Comparison of ENCODE assay signal across 8 cellular contexts in the genomic region with DNA sequence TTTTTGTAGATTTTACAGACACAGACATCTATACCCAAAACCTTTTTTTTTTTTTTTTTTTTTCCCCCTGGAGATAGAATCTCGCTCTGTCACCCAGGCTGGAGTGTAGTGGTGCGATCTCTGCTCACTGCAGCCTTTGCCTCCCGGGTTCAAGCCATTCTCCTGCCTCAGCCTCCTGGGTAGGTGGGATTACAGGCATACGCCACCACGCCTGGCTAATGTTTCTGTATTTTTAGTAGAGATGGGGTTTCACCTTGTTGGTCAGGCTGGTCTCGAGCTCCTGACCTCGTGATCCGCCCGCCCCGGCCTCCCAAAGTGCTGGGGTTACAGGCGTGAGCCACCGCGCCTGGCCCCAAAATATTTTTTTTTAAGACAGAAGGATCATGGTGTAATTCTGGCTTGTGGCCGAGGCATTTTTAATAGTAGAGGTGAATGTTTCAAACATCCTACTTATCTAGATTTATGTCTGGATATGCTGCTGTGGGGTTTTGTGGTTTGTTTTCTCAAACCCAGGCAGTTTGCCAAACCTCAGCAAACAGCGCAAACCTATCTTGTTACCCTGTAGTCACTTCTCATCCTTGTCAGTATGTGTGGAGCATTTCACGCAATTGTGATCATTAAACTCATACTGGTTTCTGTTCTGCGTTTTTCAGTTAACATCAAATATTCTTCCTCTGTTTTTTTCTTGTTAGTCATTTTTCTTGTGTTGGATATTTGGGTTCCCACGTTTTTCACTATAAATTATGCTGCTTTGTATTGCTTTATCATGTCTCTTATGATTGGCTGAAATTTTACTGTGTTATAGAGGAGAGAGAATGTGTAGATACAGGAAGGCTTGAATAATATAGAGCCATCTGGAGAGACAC. TPM values are rescaled to one million over a fixed set of nuclear protein-coding genes. Genes with fewer than 3 reads are reported as not detected.
DNase-seq lines count a peak whose midpoint lies in the region; ATAC-seq, FAIRE-seq and TF ChIP-seq lines count a peak whose summit lies in the region.

No MANE protein-coding gene starts in this region.

- H3K27ac Mint-ChIP-seq in natural killer cell treated with Interleukin-12 subunit alpha and Interleukin-12 subunit beta and Interleukin-15 and Interleukin-18, amount 100 ng/mL, for 72 hours = peak overlapping the region; percentile 28 to 54

- DNase-seq in ACHN (peak; percentile 87), MV-4-11 (lab: John Stamatoyannopoulos, UW) (peak; percentile 99), T-helper 22 cell (ENCODE audit: low read depth) (peak; percentile 65), astrocyte of the cerebellum (ENCODE audit: low read depth) (peak; percentile 97), D721Med (ENCODE audit: insufficient read length, low spot score) (no peak), anterior cingulate cortex (lab: John Stamatoyannopoulos, UW) (no peak)
- DNase-seq in natural killer cell treated with Interleukin-12 subunit alpha and Interleukin-12 subunit beta and Interleukin-15 and Interleukin-18, amount 100 ng/mL, for 72 hours (ENCODE audit: low spot score) = no peak

- FAIRE-seq in D721Med (lab: Jason Lieb, UNC) = no peak

- in situ Hi-C loops in ACHN (cut with HindIII; ENCODE audit: low pct_ligation_motif_present, low pct_unique_long_range_greater_than_20kb, low sequenced_read_pairs) (no loop called here), astrocyte of the cerebellum (cut with HindIII; ENCODE audit: low sequenced_read_pairs) (no loop called here)

- peak overlapping the region; percentile 43 for H3K4me3 Mint-ChIP-seq in natural killer cell treated with Interleukin-12 subunit alpha and Interleukin-12 subunit beta and Interleukin-15 and Interleukin-18, amount 100 ng/mL, for 72 hours

- peaks cover 19 to 25% of the 10 kb centered on the region in 2 donors for H3K4me1 Mint-ChIP-seq in natural killer cell treated with Interleukin-12 subunit alpha and Interleukin-12 subunit beta and Interleukin-15 and Interleukin-18, amount 100 ng/mL, for 72 hours (ENCODE audit: low read depth in 2 of 2)

- peak; percentile 53 for ATAC-seq in GM19351 (IDR thresholded peaks at IDR 0.05; ENCODE audit: unreplicated experiment)
- ATAC-seq in natural killer cell treated with Interleukin-12 subunit alpha and Interleukin-12 subunit beta and Interleukin-15 and Interleukin-18, amount 100 ng/mL, for 72 hours = peak; percentile 83 to 94

- H3K9me3 Mint-ChIP-seq in natural killer cell treated with Interleukin-12 subunit alpha and Interleukin-12 subunit beta and Interleukin-15 and Interleukin-18, amount 100 ng/mL, for 72 hours = no peaks in the 10 kb centered on the region

- no peaks in the 10 kb centered on the region for H3K27me3 Mint-ChIP-seq in natural killer cell treated with Interleukin-12 subunit alpha and Interleukin-12 subunit beta and Interleukin-15 and Interleukin-18, amount 100 ng/mL, for 72 hours

- H3K36me3 Mint-ChIP-seq in natural killer cell treated with Interleukin-12 subunit alpha and Interleukin-12 subunit beta and Interleukin-15 and Interleukin-18, amount 100 ng/mL, for 72 hours = peaks cover 26% of the 10 kb centered on the region

- H3K4me3 ChIP-seq in astrocyte of the cerebellum (ENCODE audit: low read depth, low read length) = no peak overlapping the region

- no peak for TF ChIP-seq CTCF in astrocyte of the cerebellum (IDR thresholded peaks at IDR 0.05; ENCODE audit: low read depth, low read length, missing control alignments)
- TF ChIP-seq CTCF in D721Med (IDR thresholded peaks at IDR 0.05; ENCODE audit: insufficient read depth, missing control alignments) = no peak

RNA-seq across cellular contexts. Expression of gene GARRE1, which starts 36.2 kb away (rescaled TPM):
- 10 to 100 TPM in 1 of 2 donors, 1 to 10 TPM in 1; 9.6 to 13.3 TPM for total RNA-seq in natural killer cell treated with Interleukin-12 subunit alpha and Interleukin-12 subunit beta and Interleukin-15 and Interleukin-18, amount 100 ng/mL, for 72 hours

RNA-seq across cellular contexts. Expression of gene LSM14A, which starts 45.9 kb away (rescaled TPM):
- total RNA-seq in natural killer cell treated with Interleukin-12 subunit alpha and Interleukin-12 subunit beta and Interleukin-15 and Interleukin-18, amount 100 ng/mL, for 72 hours = 100 to 1,000 TPM; 119 to 135 TPM

Comparison
In these comparisons a context has a peak if more than half of its experiments do, and no peak if none do; other contexts are left out.
1. DNase-seq: peak in ACHN (single experiment), MV-4-11 (single experiment), T-helper 22 cell (single experiment) and astrocyte of the cerebellum (single experiment); none in natural killer cell treated with Interleukin-12 subunit alpha and Interleukin-12 subunit beta and Interleukin-15 and Interleukin-18, amount 100 ng/mL, for 72 hours (single experiment), D721Med (single experiment) and anterior cingulate cortex (0 of 58).